In genomic region chr3:72462611-72463011, GRCh38 we compare ENCODE assay signal across 1 cellular context.
TF ChIP-seq lines count a peak whose summit lies in the region.

No MANE protein-coding gene starts in this region.

TF ChIP-seq in HepG2, 621 proteins besides CTCF, POLR2A, EP300 and RAD21 (continued from another document):
- peak; percentile 52 for TF ChIP-seq ZNF407 (CRISPR knock-in tag; IDR thresholded peaks at IDR 0.05; ENCODE audit: not compliant biosample characterization)
- peak; percentile 67 for TF ChIP-seq SAP130 (CRISPR knock-in tag; IDR thresholded peaks at IDR 0.05; ENCODE audit: low read depth)
- TF ChIP-seq HNF1A (IDR thresholded peaks at IDR 0.05; ENCODE audit: low read depth) = peak; percentile 43; the same call in 1 of the 2 replicates
- TF ChIP-seq HNF1A (CRISPR knock-in tag; IDR thresholded peaks at IDR 0.05; ENCODE audit: borderline replicate concordance) = peak; percentile 40; the same call in 1 of the 2 replicates
- TF ChIP-seq HINFP (CRISPR knock-in tag; IDR thresholded peaks at IDR 0.05; ENCODE audit: low read depth) = no peak
- 0 out of 2 replicates have a peak, but pooled peaks have one; percentile 26 for TF ChIP-seq ZBTB7B (CRISPR knock-in tag; IDR thresholded peaks at IDR 0.05)
- no peak for TF ChIP-seq ZNF704 (CRISPR knock-in tag; IDR thresholded peaks at IDR 0.05; ENCODE audit: borderline replicate concordance)
- peak; percentile 53; the same call in 1 of the 2 replicates for TF ChIP-seq HIC2 (CRISPR knock-in tag; IDR thresholded peaks at IDR 0.05; ENCODE audit: low read depth)
- TF ChIP-seq BRD4 (CRISPR knock-in tag; IDR thresholded peaks at IDR 0.05) = no peak
- peak; percentile 54; the same call in 1 of the 2 replicates for TF ChIP-seq ZNF605 (CRISPR knock-in tag; IDR thresholded peaks at IDR 0.05)
- no peak for TF ChIP-seq CREB3 (CRISPR knock-in tag; IDR thresholded peaks at IDR 0.05)
- TF ChIP-seq ASH2L (IDR thresholded peaks at IDR 0.05; ENCODE audit: insufficient read length, low read depth, low read length) = peak; percentile 20
- no peak for TF ChIP-seq ZNF781 (CRISPR knock-in tag; IDR thresholded peaks at IDR 0.05; ENCODE audit: borderline replicate concordance, not compliant biosample characterization)
- TF ChIP-seq GABPA (IDR thresholded peaks at IDR 0.05; ENCODE audit: low read depth, low read length) = no peak
- TF ChIP-seq GABPA (CRISPR knock-in tag; IDR thresholded peaks at IDR 0.05; ENCODE audit: low read depth) = 0 out of 2 replicates have a peak, but pooled peaks have one; percentile 18
- TF ChIP-seq THRA (CRISPR knock-in tag; IDR thresholded peaks at IDR 0.05; ENCODE audit: borderline replicate concordance) = peak; percentile 79; the same call in 1 of the 2 replicates
- TF ChIP-seq ZBTB3 (CRISPR knock-in tag; IDR thresholded peaks at IDR 0.05; ENCODE audit: borderline replicate concordance, low read depth) = no peak
- TF ChIP-seq ZNF839 (CRISPR knock-in tag; IDR thresholded peaks at IDR 0.05; ENCODE audit: borderline replicate concordance) = no peak
- no peak for TF ChIP-seq GZF1 (CRISPR knock-in tag; IDR thresholded peaks at IDR 0.05)
- TF ChIP-seq ZNF335 (CRISPR knock-in tag; IDR thresholded peaks at IDR 0.05) = no peak
- peak; percentile 95 for TF ChIP-seq ZEB1 (IDR thresholded peaks at IDR 0.05; ENCODE audit: insufficient replicate concordance, low read depth)
- TF ChIP-seq FOXA1 (IDR thresholded peaks at IDR 0.05) = no peak
- 0 out of 2 replicates have a peak, but pooled peaks have one; percentile 34 for TF ChIP-seq FOXA1 (CRISPR knock-in tag; IDR thresholded peaks at IDR 0.05)
- no peak for TF ChIP-seq ZNF326 (CRISPR knock-in tag; IDR thresholded peaks at IDR 0.05; ENCODE audit: borderline replicate concordance)
- peak; percentile 42; the same call in 1 of the 2 replicates for TF ChIP-seq TARDBP (CRISPR knock-in tag; IDR thresholded peaks at IDR 0.05)
- no peak for TF ChIP-seq LRRFIP1 (CRISPR knock-in tag; conservative IDR thresholded peaks at IDR 0.05)
- TF ChIP-seq MZF1 (CRISPR knock-in tag; IDR thresholded peaks at IDR 0.05; ENCODE audit: borderline replicate concordance) = no peak
- no peak for TF ChIP-seq ZNF83 (CRISPR knock-in tag; IDR thresholded peaks at IDR 0.05; ENCODE audit: borderline replicate concordance)
- no peak for TF ChIP-seq ZNF660 (CRISPR knock-in tag; IDR thresholded peaks at IDR 0.05; ENCODE audit: borderline replicate concordance, low read depth)
- no peak for TF ChIP-seq FOXP1 (IDR thresholded peaks at IDR 0.05)
- peak; percentile 65 for TF ChIP-seq FOXP1 (CRISPR knock-in tag; IDR thresholded peaks at IDR 0.05)
